1 cellular context compared by ENCODE assay signal in genomic region chr1:212291505-212292134, GRCh38.
TF ChIP-seq lines count a peak whose summit lies in the region.

No MANE protein-coding gene starts in this region.

TF ChIP-seq in neural cell, 6 proteins besides CTCF, POLR2A, EP300 and RAD21 (continued from another document):
- TF ChIP-seq REST (IDR thresholded peaks at IDR 0.05; ENCODE audit: borderline replicate concordance) (no peak), EZH2 (IDR thresholded peaks at IDR 0.05; ENCODE audit: borderline replicate concordance, insufficient read depth, low read length, poor library complexity, severe bottlenecking) (no peak), TAF1 (IDR thresholded peaks at IDR 0.05; ENCODE audit: low read depth) (no peak)
